ENCODE assay signal across 14 cellular contexts in genomic region chr11:96000064-96000463, GRCh38.
DNase-seq lines count a peak whose midpoint lies in the region; ATAC-seq, FAIRE-seq and TF ChIP-seq lines count a peak whose summit lies in the region.
"Had no signal": no experiment of that assay in that cellular context is flagged by ENCODE, and none has a peak within 500 bp of the region (broad histone marks: within the 10 kb centered on the region; RNA-seq: fewer than 3 reads in every experiment).

No MANE protein-coding gene starts in this region.

- H3K4me3 ChIP-seq in astrocyte (ENCODE audit: insufficient read depth, low read depth, low read length), result no peak overlapping the region
- H3K4me3 ChIP-seq in skeletal muscle tissue (ENCODE audit: low read length in 3 of 3), result no peak overlapping the region

- H3K27ac ChIP-seq in astrocyte (ENCODE audit: low read depth, low read length) (peak overlapping the region; percentile 21), skeletal muscle tissue (ENCODE audit: low read depth, low read length) (peak overlapping the region; percentile 10)
- H3K27ac ChIP-seq: C4-2B, neutrophil had no signal

- peaks cover 15% of the 10 kb centered on the region for H3K4me1 Mint-ChIP-seq in astrocyte (ENCODE audit: low read depth, unreplicated experiment)

- H3K9ac ChIP-seq in astrocyte (ENCODE audit: low read length) (peak overlapping the region; percentile 40), skeletal muscle tissue (ENCODE audit: low read depth in 1 of 3, low read length in 3 of 3) (peak overlapping the region in 1 of 3 donors; percentile 12)

- FAIRE-seq in astrocyte (lab: Jason Lieb, UNC), result no peak
- FAIRE-seq: TTC549 had no signal

- no peak for TF ChIP-seq CTCF in astrocyte (IDR thresholded peaks at IDR 0.05; ENCODE audit: insufficient read depth, low read depth, low read length)

- H3K79me2 ChIP-seq in astrocyte (ENCODE audit: insufficient read depth, low read length), result peaks cover 3% of the 10 kb centered on the region

- H3K4me3 Mint-ChIP-seq in astrocyte (ENCODE audit: unreplicated experiment), result no peak overlapping the region
- H3K4me3 Mint-ChIP-seq: activated T-cell treated with anti-CD3 and anti-CD28 coated beads, Interleukin-2, amount 50 U/mL, for 4 hours had no signal

- peak overlapping the region; percentile 62 for H3K4me2 ChIP-seq in astrocyte (ENCODE audit: low read length)

- no peak for DNase-seq in astrocyte (ENCODE audit: low read depth)
- peak; percentile 26 for DNase-seq in iris pigment epithelial cell (ENCODE audit: low read depth)
- DNase-seq in effector CD4-positive, alpha-beta T cell, result no peak
- no peak for DNase-seq in H4 (ENCODE audit: low spot score)
- DNase-seq: activated T-cell treated with anti-CD3 and anti-CD28 coated beads, Interleukin-2, amount 50 U/mL, for 4 hours; central memory CD4-positive, alpha-beta T cell; NCI-H1436 treated with DMSO at 0.1 percent for 48 hours had no signal

- no peaks in the 10 kb centered on the region for H3K9me3 ChIP-seq in astrocyte (ENCODE audit: insufficient read depth, low read depth, low read length)
- no peaks in the 10 kb centered on the region for H3K9me3 ChIP-seq in skeletal muscle tissue (ENCODE audit: control insufficient read depth in 3 of 3, low read length in 3 of 3)
- H3K9me3 ChIP-seq: neutrophil had no signal

- peaks cover 8% of the 10 kb centered on the region for H3K36me3 Mint-ChIP-seq in astrocyte (ENCODE audit: low read depth, unreplicated experiment)

- peaks cover 14% of the 10 kb centered on the region for H4K20me1 ChIP-seq in astrocyte (ENCODE audit: insufficient read depth, low read length)

- no peaks in the 10 kb centered on the region for H3K36me3 ChIP-seq in astrocyte (ENCODE audit: insufficient read depth, low read length)
- H3K36me3 ChIP-seq in skeletal muscle tissue (ENCODE audit: control insufficient read depth in 3 of 3, insufficient read depth in 3 of 3, low read length in 3 of 3), result no peaks in the 10 kb centered on the region
- H3K36me3 ChIP-seq: neutrophil had no signal

- ATAC-seq in HG03354 (IDR thresholded peaks at IDR 0.05; ENCODE audit: poor library complexity, severe bottlenecking, unreplicated experiment) (peak; percentile 47), GM19452 (IDR thresholded peaks at IDR 0.05; ENCODE audit: unreplicated experiment) (no peak), GM19351 (IDR thresholded peaks at IDR 0.05; ENCODE audit: unreplicated experiment) (no peak)
- ATAC-seq: activated T-cell treated with anti-CD3 and anti-CD28 coated beads, Interleukin-2, amount 50 U/mL, for 4 hours had no signal

- H3K9me3 Mint-ChIP-seq in astrocyte (ENCODE audit: unreplicated experiment), result no peaks in the 10 kb centered on the region
- H3K9me3 Mint-ChIP-seq: activated T-cell treated with anti-CD3 and anti-CD28 coated beads, Interleukin-2, amount 50 U/mL, for 4 hours had no signal

- no peaks in the 10 kb centered on the region for H3K27me3 Mint-ChIP-seq in astrocyte (ENCODE audit: low read depth, unreplicated experiment)

- H3K27ac Mint-ChIP-seq in astrocyte (ENCODE audit: unreplicated experiment), result no peak overlapping the region

- H3K4me1 ChIP-seq in astrocyte (ENCODE audit: insufficient read depth, low read length), result peaks cover 6% of the 10 kb centered on the region
- H3K4me1 ChIP-seq in skeletal muscle tissue (ENCODE audit: control insufficient read depth in 3 of 3, insufficient read depth in 3 of 3, low read length in 3 of 3), result peaks cover 0 to 5% (median 2%) of the 10 kb centered on the region in 3 donors

- H2AFZ ChIP-seq in astrocyte (ENCODE audit: low read depth, low read length), result no peak overlapping the region

- H3K27me3 ChIP-seq in astrocyte (ENCODE audit: insufficient read depth, low read length) (no peaks in the 10 kb centered on the region), skeletal muscle tissue (ENCODE audit: control insufficient read depth in 3 of 3, insufficient read depth in 3 of 3, low read length in 3 of 3) (no peaks in the 10 kb centered on the region)
- H3K27me3 ChIP-seq: neutrophil had no signal
